ENCODE assay signal across 1 cellular context in genomic region chr2:204356128-204356527, GRCh38.
A peak's percentile ranks its signal among the peaks of the same experiment; 100 is the strongest.
TF ChIP-seq lines count a peak whose summit lies in the region.

No MANE protein-coding gene starts in this region.

TF ChIP-seq in neural cell, 6 proteins besides CTCF, POLR2A, EP300 and RAD21:
- TF ChIP-seq REST (IDR thresholded peaks at IDR 0.05; ENCODE audit: borderline replicate concordance) (peak; percentile 65), POLR2AphosphoS5 (IDR thresholded peaks at IDR 0.05) (no peak)
